Comparison of ENCODE assay signal across 8 cellular contexts in genomic region chr15:44427756-44428724, GRCh38. TPM values are rescaled to one million over a fixed set of nuclear protein-coding genes. Genes with fewer than 3 reads are reported as not detected.
A peak's percentile ranks its signal among the peaks of the same experiment; 100 is the strongest.
DNase-seq lines count a peak whose midpoint lies in the region; ATAC-seq, FAIRE-seq and TF ChIP-seq lines count a peak whose summit lies in the region.

No MANE protein-coding gene starts in this region.

- H3K27ac ChIP-seq in effector memory CD4-positive, alpha-beta T cell (ENCODE audit: insufficient read depth, low read length, poor library complexity, severe bottlenecking) = peak overlapping the region; percentile 98

- H3K27me3 ChIP-seq in effector memory CD4-positive, alpha-beta T cell (replicated peaks; ENCODE audit: control insufficient read depth, insufficient read depth, low read length, poor library complexity, severe bottlenecking) = no peaks in the 10 kb centered on the region
- H3K27me3 ChIP-seq in mononuclear cell (ENCODE audit: insufficient read depth, low read length) = no peaks in the 10 kb centered on the region

- ATAC-seq in GM19324 (IDR thresholded peaks at IDR 0.05; ENCODE audit: low FRiP score, unreplicated experiment) (peak; percentile 22), HG03521 (IDR thresholded peaks at IDR 0.05; ENCODE audit: unreplicated experiment) (peak; percentile 20)

- peak; percentile 6 for DNase-seq in COLO829 (ENCODE audit: low spot score)
- DNase-seq in RCC 7860 (ENCODE audit: low spot score) = peak; percentile 58
- DNase-seq in effector memory CD4-positive, alpha-beta T cell = no peak
- DNase-seq in GM20000 (ENCODE audit: low spot score) = no peak
- no peak for DNase-seq in amniotic stem cell (lab: John Stamatoyannopoulos, UW)

- H3K36me3 ChIP-seq in effector memory CD4-positive, alpha-beta T cell (ENCODE audit: control insufficient read depth, insufficient read depth, low read length) = no peaks in the 10 kb centered on the region

- TF ChIP-seq CTCF in GM20000 (IDR thresholded peaks at IDR 0.05; ENCODE audit: extremely low read depth, missing control alignments) = no peak

- peak overlapping the region; percentile 83 for H3K4me3 ChIP-seq in effector memory CD4-positive, alpha-beta T cell (ENCODE audit: insufficient read depth, low read depth, low read length, poor library complexity, severe bottlenecking)
- peak overlapping the region; percentile 91 for H3K4me3 ChIP-seq in mononuclear cell (ENCODE audit: low read length)

- no peak for FAIRE-seq in RCC 7860 (lab: Jason Lieb, UNC)

- peaks cover 22% of the 10 kb centered on the region for H3K4me1 ChIP-seq in effector memory CD4-positive, alpha-beta T cell (ENCODE audit: control insufficient read depth, insufficient read depth, low read length, poor library complexity, severe bottlenecking)
- H3K4me1 ChIP-seq in mononuclear cell (ENCODE audit: insufficient read depth, low read length) = peaks cover 25% of the 10 kb centered on the region

- no peaks in the 10 kb centered on the region for H3K9me3 ChIP-seq in effector memory CD4-positive, alpha-beta T cell (ENCODE audit: control insufficient read depth, low read length)
- no peaks in the 10 kb centered on the region for H3K9me3 ChIP-seq in mononuclear cell (ENCODE audit: low read depth, low read length)

RNA-seq across cellular contexts. Expression of gene CTDSPL2, which starts 0.6 kb away (rescaled TPM):
- total RNA-seq in mononuclear cell = 269 TPM

Comparison
In these comparisons a context has a peak if more than half of its experiments do, and no peak if none do; other contexts are left out.
1. DNase-seq: peak in COLO829 (single experiment) and RCC 7860 (single experiment); none in effector memory CD4-positive, alpha-beta T cell (0 of 3), GM20000 (single experiment) and amniotic stem cell (single experiment).